ENCODE assay signal across 21 cellular contexts in the genomic region with DNA sequence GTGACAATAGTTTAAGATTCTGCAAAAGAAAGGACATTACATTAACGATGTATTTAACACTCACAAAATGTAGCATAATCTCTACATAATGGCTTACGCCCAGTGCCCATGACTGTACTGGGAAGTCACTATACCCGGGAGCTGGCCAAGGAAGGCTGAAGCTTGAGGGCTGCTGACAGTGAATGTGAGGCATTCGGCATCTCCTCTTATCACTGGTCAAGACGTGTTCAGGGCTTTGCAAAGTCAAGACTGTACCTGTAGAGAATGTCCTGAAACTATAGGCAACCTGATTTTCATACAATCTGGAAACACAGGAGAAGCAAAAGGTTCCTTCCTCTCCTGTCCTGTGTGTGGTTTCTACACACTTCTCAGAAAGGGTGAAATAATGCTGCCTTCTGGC.
"Had no signal": no experiment of that assay in that cellular context is flagged by ENCODE, and none has a peak within 500 bp of the region (broad histone marks: within the 10 kb centered on the region; RNA-seq: fewer than 3 reads in every experiment).

No MANE protein-coding gene starts in this region.

- ATAC-seq: activated T-cell treated with anti-CD3 and anti-CD28 coated beads, Interleukin-2, amount 50 U/mL, for 4 hours; left lobe of liver; lower lobe of right lung; right lobe of liver; upper lobe of right lung; WTC11 had no signal

- H2AFZ ChIP-seq: parathyroid adenoma had no signal

- H3K27me3 ChIP-seq: colonic mucosa, right lobe of liver, upper lobe of right lung had no signal

- H3K27ac ChIP-seq: colonic mucosa, lower lobe of right lung, parathyroid adenoma, right lobe of liver, thoracic aorta, upper lobe of right lung had no signal

- H3K4me3 ChIP-seq: colonic mucosa, lower lobe of right lung, right lobe of liver, skin epidermis, thoracic aorta, upper lobe of right lung had no signal

- H3K9me3 ChIP-seq: colonic mucosa, lower lobe of right lung, right lobe of liver, thoracic aorta, upper lobe of right lung had no signal

- H3K36me3 Mint-ChIP-seq: activated naive CD8-positive, alpha-beta T cell treated with anti-CD3 and anti-CD28 coated beads for 36 hours; WTC11 had no signal

- H3K9me3 Mint-ChIP-seq: activated naive CD8-positive, alpha-beta T cell treated with anti-CD3 and anti-CD28 coated beads for 36 hours; activated T-cell treated with anti-CD3 and anti-CD28 coated beads, Interleukin-2, amount 50 U/mL, for 4 hours; activated T-helper 2 cell treated with anti-CD3 and anti-CD28 coated beads, Interferon-gamma antibody, Interleukin-2, Interleukin-4, amounts not matched to agents 10 μg/mL and 5 μg/mL and 100 μg/mL, durations not matched to agents 14 hours and 24 hours and 36 hours; central memory CD8-positive, alpha-beta T cell; nephron; T-helper 1 cell treated with Interleukin-12 subunit alpha and Interleukin-12 subunit beta and Interleukin-4 antibody, amounts not matched to agents 30 μg/mL and 1 μg/mL, for 36 hours; WTC11 had no signal

- H3K36me3 ChIP-seq: colonic mucosa, lower lobe of right lung, right lobe of liver, thoracic aorta, upper lobe of right lung had no signal

- H3K4me1 ChIP-seq: colonic mucosa, parathyroid adenoma had no signal

- H3K27ac Mint-ChIP-seq: activated naive CD8-positive, alpha-beta T cell treated with anti-CD3 and anti-CD28 coated beads for 36 hours; activated T-helper 2 cell treated with anti-CD3 and anti-CD28 coated beads, Interferon-gamma antibody, Interleukin-2, Interleukin-4, amounts not matched to agents 10 μg/mL and 5 μg/mL and 100 μg/mL, durations not matched to agents 14 hours and 24 hours and 36 hours; nephron; T-helper 1 cell treated with Interleukin-12 subunit alpha and Interleukin-12 subunit beta and Interleukin-4 antibody, amounts not matched to agents 30 μg/mL and 1 μg/mL, for 36 hours; WTC11 had no signal

- H3K79me2 ChIP-seq: parathyroid adenoma had no signal

- DNase-seq: activated CD4-positive, alpha-beta T cell treated with anti-CD3 and anti-CD28 coated beads, Interleukin-2, amount 50 U/mL, for 48 hours; activated CD8-positive, alpha-beta memory T cell treated with anti-CD3 and anti-CD28 coated beads, Interleukin-2, amount 50 U/mL, for 48 hours; activated naive CD4-positive, alpha-beta T cell; activated naive CD8-positive, alpha-beta T cell treated with anti-CD3 and anti-CD28 coated beads for 36 hours; activated T-cell treated with anti-CD3 and anti-CD28 coated beads, Interleukin-2, amount 50 U/mL, for 4 hours; colonic mucosa; foreskin melanocyte; lower lobe of right lung; right lobe of liver; stimulated activated naive CD4-positive, alpha-beta T cell; T1000; upper lobe of right lung had no signal

- H3K4me3 Mint-ChIP-seq: activated naive CD8-positive, alpha-beta T cell treated with anti-CD3 and anti-CD28 coated beads for 36 hours; activated T-cell treated with anti-CD3 and anti-CD28 coated beads, Interleukin-2, amount 50 U/mL, for 4 hours; central memory CD8-positive, alpha-beta T cell; nephron; T-helper 1 cell treated with Interleukin-12 subunit alpha and Interleukin-12 subunit beta and Interleukin-4 antibody, amounts not matched to agents 30 μg/mL and 1 μg/mL, for 36 hours; WTC11 had no signal
